3 cellular contexts compared by ENCODE assay signal in the genomic region with DNA sequence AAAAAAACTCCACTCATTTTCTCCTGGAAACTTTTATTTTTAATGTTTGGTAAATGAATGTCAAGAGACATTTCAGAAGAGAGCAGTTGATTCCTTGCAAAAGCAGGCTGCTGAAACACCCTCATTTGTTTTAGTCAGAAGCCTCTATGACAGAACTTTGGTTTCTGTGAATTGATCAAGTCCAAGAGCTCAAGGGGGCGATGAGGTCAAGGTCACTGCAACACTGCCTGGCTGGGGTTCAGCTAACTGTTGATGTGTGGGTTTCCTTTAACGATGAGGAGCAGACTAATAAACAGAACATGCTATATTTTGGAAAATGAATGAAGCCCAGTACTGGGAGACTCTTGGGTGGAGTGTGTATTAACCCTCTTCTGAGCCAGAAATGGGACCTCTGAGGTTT.
"Had no signal": no experiment of that assay in that cellular context is flagged by ENCODE, and none has a peak within 500 bp of the region (broad histone marks: within the 10 kb centered on the region; RNA-seq: fewer than 3 reads in every experiment).

No MANE protein-coding gene starts in this region.

- ATAC-seq: GM12878 had no signal

- H3K4me3 ChIP-seq: GM12878 had no signal

- DNase-seq: GDM1, GF-D8 had no signal
